1 cellular context compared by ENCODE assay signal in genomic region chr22:31969789-31970489, GRCh38.
TF ChIP-seq lines count a peak whose summit lies in the region.

No MANE protein-coding gene starts in this region.

TF ChIP-seq in HepG2, 621 proteins besides CTCF, POLR2A, EP300 and RAD21 (continued from another document and continues in another):
- TF ChIP-seq ZNF841 (CRISPR knock-in tag; IDR thresholded peaks at IDR 0.05; ENCODE audit: borderline replicate concordance) (no peak), MTF2 (CRISPR knock-in tag; IDR thresholded peaks at IDR 0.05; ENCODE audit: borderline replicate concordance) (no peak), ZNF326 (CRISPR knock-in tag; IDR thresholded peaks at IDR 0.05; ENCODE audit: borderline replicate concordance) (no peak), TFDP1 (CRISPR knock-in tag; IDR thresholded peaks at IDR 0.05; ENCODE audit: borderline replicate concordance) (peak; percentile 23; the same call in 1 of the 2 replicates), ZNF605 (CRISPR knock-in tag; IDR thresholded peaks at IDR 0.05) (no peak), ZNF207 (IDR thresholded peaks at IDR 0.05; ENCODE audit: borderline replicate concordance) (no peak), ZNF790 (CRISPR knock-in tag; IDR thresholded peaks at IDR 0.05; ENCODE audit: borderline replicate concordance) (0 out of 2 replicates have a peak, but pooled peaks have one; percentile 39), ZNF572 (CRISPR knock-in tag; IDR thresholded peaks at IDR 0.05) (no peak), ZNF329 (CRISPR knock-in tag; IDR thresholded peaks at IDR 0.05; ENCODE audit: low read depth) (no peak), RFX3 (CRISPR knock-in tag; IDR thresholded peaks at IDR 0.05) (no peak), REST (IDR thresholded peaks at IDR 0.05; ENCODE audit: borderline replicate concordance in 1 of 2, low read depth in 1 of 2, low read length in 2 of 2) (no peak), ZNF687 (CRISPR knock-in tag; IDR thresholded peaks at IDR 0.05) (peak; percentile 64; the same call in 1 of the 2 replicates), ZNF607 (CRISPR knock-in tag; IDR thresholded peaks at IDR 0.05; ENCODE audit: borderline replicate concordance) (no peak), SYNCRIP (IDR thresholded peaks at IDR 0.05; ENCODE audit: insufficient read depth, low read depth, low read length) (no peak), STAG1 (CRISPR knock-in tag; IDR thresholded peaks at IDR 0.05) (peak; percentile 91), ZNF337 (CRISPR knock-in tag; IDR thresholded peaks at IDR 0.05; ENCODE audit: borderline replicate concordance, low read depth) (no peak), MIER3 (CRISPR knock-in tag; IDR thresholded peaks at IDR 0.05; ENCODE audit: borderline replicate concordance) (no peak), ZNF331 (CRISPR knock-in tag; IDR thresholded peaks at IDR 0.05) (no peak), CHD4 (IDR thresholded peaks at IDR 0.05; ENCODE audit: borderline replicate concordance, low read length) (no peak), KLF11 (CRISPR knock-in tag; IDR thresholded peaks at IDR 0.05) (no peak), ZNF747 (CRISPR knock-in tag; IDR thresholded peaks at IDR 0.05; ENCODE audit: borderline replicate concordance) (no peak), FOSL1 (CRISPR knock-in tag; IDR thresholded peaks at IDR 0.05; ENCODE audit: borderline replicate concordance) (no peak), ZNF83 (CRISPR knock-in tag; IDR thresholded peaks at IDR 0.05; ENCODE audit: borderline replicate concordance) (no peak), THAP8 (CRISPR knock-in tag; IDR thresholded peaks at IDR 0.05; ENCODE audit: borderline replicate concordance) (no peak), ZNF235 (CRISPR knock-in tag; IDR thresholded peaks at IDR 0.05; ENCODE audit: borderline replicate concordance) (no peak), ZFP37 (CRISPR knock-in tag; IDR thresholded peaks at IDR 0.05; ENCODE audit: borderline replicate concordance) (no peak), ZNF646 (CRISPR knock-in tag; IDR thresholded peaks at IDR 0.05) (no peak)
- TF ChIP-seq, protein P1, sequence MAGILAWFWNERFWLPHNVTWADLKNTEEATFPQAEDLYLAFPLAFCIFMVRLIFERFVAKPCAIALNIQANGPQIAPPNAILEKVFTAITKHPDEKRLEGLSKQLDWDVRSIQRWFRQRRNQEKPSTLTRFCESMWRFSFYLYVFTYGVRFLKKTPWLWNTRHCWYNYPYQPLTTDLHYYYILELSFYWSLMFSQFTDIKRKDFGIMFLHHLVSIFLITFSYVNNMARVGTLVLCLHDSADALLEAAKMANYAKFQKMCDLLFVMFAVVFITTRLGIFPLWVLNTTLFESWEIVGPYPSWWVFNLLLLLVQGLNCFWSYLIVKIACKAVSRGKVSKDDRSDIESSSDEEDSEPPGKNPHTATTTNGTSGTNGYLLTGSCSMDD (CRISPR knock-in tag; IDR thresholded peaks at IDR 0.05): no peak
- TF ChIP-seq, protein P2, sequence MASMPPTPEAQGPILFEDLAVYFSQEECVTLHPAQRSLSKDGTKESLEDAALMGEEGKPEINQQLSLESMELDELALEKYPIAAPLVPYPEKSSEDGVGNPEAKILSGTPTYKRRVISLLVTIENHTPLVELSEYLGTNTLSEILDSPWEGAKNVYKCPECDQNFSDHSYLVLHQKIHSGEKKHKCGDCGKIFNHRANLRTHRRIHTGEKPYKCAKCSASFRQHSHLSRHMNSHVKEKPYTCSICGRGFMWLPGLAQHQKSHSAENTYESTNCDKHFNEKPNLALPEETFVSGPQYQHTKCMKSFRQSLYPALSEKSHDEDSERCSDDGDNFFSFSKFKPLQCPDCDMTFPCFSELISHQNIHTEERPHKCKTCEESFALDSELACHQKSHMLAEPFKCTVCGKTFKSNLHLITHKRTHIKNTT (CRISPR knock-in tag; IDR thresholded peaks at IDR 0.05): no peak
- TF ChIP-seq, protein P3, sequence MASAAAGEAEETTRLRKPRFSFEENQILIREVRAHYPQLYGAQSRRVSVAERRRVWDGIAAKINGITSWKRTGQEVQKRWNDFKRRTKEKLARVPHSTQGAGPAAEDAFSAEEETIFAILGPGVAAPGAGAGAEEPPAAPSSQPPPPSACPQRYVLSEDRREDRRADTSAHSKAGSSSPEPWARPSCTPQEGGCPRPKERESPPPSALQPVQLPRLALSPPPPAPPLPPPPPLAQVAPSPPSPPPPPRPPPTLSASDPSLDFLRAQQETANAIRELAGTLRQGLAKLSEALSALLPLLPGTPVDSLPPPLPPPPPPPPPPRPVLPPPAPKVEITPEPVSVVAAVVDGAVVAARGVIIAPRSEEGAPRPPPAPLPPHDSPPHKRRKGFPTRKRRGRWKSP (CRISPR knock-in tag; IDR thresholded peaks at IDR 0.05): peak; percentile 35; the same call in 1 of the 2 replicates
- TF ChIP-seq, protein P4, sequence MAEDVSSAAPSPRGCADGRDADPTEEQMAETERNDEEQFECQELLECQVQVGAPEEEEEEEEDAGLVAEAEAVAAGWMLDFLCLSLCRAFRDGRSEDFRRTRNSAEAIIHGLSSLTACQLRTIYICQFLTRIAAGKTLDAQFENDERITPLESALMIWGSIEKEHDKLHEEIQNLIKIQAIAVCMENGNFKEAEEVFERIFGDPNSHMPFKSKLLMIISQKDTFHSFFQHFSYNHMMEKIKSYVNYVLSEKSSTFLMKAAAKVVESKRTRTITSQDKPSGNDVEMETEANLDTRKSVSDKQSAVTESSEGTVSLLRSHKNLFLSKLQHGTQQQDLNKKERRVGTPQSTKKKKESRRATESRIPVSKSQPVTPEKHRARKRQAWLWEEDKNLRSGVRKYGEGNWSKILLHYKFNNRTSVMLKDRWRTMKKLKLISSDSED (CRISPR knock-in tag; IDR thresholded peaks at IDR 0.05): no peak
- TF ChIP-seq, protein P5, sequence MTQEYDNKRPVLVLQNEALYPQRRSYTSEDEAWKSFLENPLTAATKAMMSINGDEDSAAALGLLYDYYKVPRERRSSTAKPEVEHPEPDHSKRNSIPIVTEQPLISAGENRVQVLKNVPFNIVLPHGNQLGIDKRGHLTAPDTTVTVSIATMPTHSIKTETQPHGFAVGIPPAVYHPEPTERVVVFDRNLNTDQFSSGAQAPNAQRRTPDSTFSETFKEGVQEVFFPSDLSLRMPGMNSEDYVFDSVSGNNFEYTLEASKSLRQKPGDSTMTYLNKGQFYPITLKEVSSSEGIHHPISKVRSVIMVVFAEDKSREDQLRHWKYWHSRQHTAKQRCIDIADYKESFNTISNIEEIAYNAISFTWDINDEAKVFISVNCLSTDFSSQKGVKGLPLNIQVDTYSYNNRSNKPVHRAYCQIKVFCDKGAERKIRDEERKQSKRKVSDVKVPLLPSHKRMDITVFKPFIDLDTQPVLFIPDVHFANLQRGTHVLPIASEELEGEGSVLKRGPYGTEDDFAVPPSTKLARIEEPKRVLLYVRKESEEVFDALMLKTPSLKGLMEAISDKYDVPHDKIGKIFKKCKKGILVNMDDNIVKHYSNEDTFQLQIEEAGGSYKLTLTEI (CRISPR knock-in tag; conservative IDR thresholded peaks at IDR 0.05): no peak
